ENCODE assay signal across 1 cellular context in genomic region chr16:19431636-19432340, GRCh38.
TF ChIP-seq lines count a peak whose summit lies in the region.

No MANE protein-coding gene starts in this region.

TF ChIP-seq in HCT116, 20 proteins besides CTCF, POLR2A, EP300 and RAD21 (continued from another document):
- TF ChIP-seq SRF (IDR thresholded peaks at IDR 0.05; ENCODE audit: low read depth) (no peak), TCF7L2 (IDR thresholded peaks at IDR 0.05; ENCODE audit: borderline replicate concordance, extremely low read depth, insufficient read depth, insufficient read length) (no peak), YY1 (IDR thresholded peaks at IDR 0.05; ENCODE audit: extremely low read depth, insufficient replicate concordance, low read depth, low read length) (no peak), CEBPB (IDR thresholded peaks at IDR 0.05; ENCODE audit: low read depth) (no peak), EZH2phosphoT487 (IDR thresholded peaks at IDR 0.05; ENCODE audit: borderline replicate concordance) (no peak), REST (IDR thresholded peaks at IDR 0.05; ENCODE audit: low read depth) (no peak), SP1 (IDR thresholded peaks at IDR 0.05; ENCODE audit: low read depth) (no peak), ZNF274 (IDR thresholded peaks at IDR 0.05; ENCODE audit: low read depth, low read length) (no peak)
TF ChIP-seq in HCT116: peak in this region for 0.
